ENCODE assay signal across 21 cellular contexts in the genomic region with DNA sequence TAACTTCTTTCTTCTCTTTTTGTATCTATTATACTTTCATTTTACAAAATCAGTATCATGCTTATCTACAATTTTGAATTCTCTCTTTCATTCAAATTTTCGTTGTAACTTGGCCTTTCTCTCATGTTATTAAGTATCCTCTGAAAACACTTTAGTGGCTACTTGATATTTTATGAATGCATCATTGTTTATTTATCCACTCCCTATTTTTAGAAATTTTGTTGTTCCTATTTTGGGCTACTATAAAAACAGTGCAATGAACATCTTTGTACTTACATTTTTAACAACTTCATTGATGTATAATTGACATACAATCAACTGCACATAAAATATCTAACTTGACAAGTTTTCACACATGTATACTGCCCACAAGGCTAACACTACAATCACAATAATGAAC. TPM values are rescaled to one million over a fixed set of nuclear protein-coding genes. Genes with fewer than 3 reads are reported as not detected.
DNase-seq lines count a peak whose midpoint lies in the region; FAIRE-seq and TF ChIP-seq lines count a peak whose summit lies in the region.
"Had no signal": no experiment of that assay in that cellular context is flagged by ENCODE, and none has a peak within 500 bp of the region (broad histone marks: within the 10 kb centered on the region; RNA-seq: fewer than 3 reads in every experiment).

No MANE protein-coding gene starts in this region.

- H3K27me3 ChIP-seq in ACC112 (ENCODE audit: insufficient read depth, low read length) (no peaks in the 10 kb centered on the region), BE2C (no peaks in the 10 kb centered on the region)
- H3K27me3 ChIP-seq: MG63 had no signal

- H3K4me1 ChIP-seq in ACC112 (ENCODE audit: control insufficient read depth, insufficient read depth, low read length, unreplicated experiment): peaks cover 24% of the 10 kb centered on the region
- H3K4me1 ChIP-seq in BE2C: no peaks in the 10 kb centered on the region

- FAIRE-seq in A204.1 (lab: Jason Lieb, UNC): peak; percentile 14
- FAIRE-seq: GM12892, H54 had no signal

- peak; percentile 22 for DNase-seq in SK-MEL-5 (ENCODE audit: low read depth, low spot score)
- DNase-seq in myocyte (ENCODE audit: low read depth): peak; percentile 21
- DNase-seq in stimulated activated CD4-positive, alpha-beta T cell treated with anti-CD3 and anti-CD28 coated beads, Interleukin-4, amount 100 ng/mL, for 4 hours: no peak
- DNase-seq in BE2C: no peak
- DNase-seq in NCI-H510A (lab: John Stamatoyannopoulos, UW): no peak
- DNase-seq: ACHN, Calu3, DMS79 treated with DMSO at 0.1 percent for 48 hours, KBM-7, MG63, NCI-H1105 treated with DMSO at 0.1 percent for 48 hours, NCI-H146, NCI-H2029, NCI-H446, NCI-H526, Right ventricle myocardium superior, RPMI8226 had no signal

- no peaks in the 10 kb centered on the region for H3K36me3 ChIP-seq in ACC112 (ENCODE audit: insufficient read depth, low read length)
- no peaks in the 10 kb centered on the region for H3K36me3 ChIP-seq in BE2C
- H3K36me3 ChIP-seq: MG63 had no signal

- in situ Hi-C loops in SK-MEL-5 (cut with HindIII; ENCODE audit: low pct_unique_long_range_greater_than_20kb, low sequenced_read_pairs): no loop called here

- H3K9me3 ChIP-seq in BE2C: no peaks in the 10 kb centered on the region
- H3K9me3 ChIP-seq: MG63 had no signal

- H3K4me3 ChIP-seq in ACC112 (ENCODE audit: low read depth, low read length) (peak overlapping the region; percentile 25; the same call in 1 of the 2 replicates), BE2C (ENCODE audit: low read depth, low read length) (no peak overlapping the region)
- H3K4me3 ChIP-seq: MG63 had no signal

- no peak for TF ChIP-seq CTCF in BE2C (IDR thresholded peaks at IDR 0.05; ENCODE audit: low read depth, low read length)

- no peak overlapping the region for H2AFZ ChIP-seq in ACC112 (ENCODE audit: low read length, unreplicated experiment)

- no peaks in the 10 kb centered on the region for H3K79me2 ChIP-seq in ACC112 (ENCODE audit: control insufficient read depth, insufficient read depth, low read length, unreplicated experiment)

- H3K27ac ChIP-seq in ACC112 (ENCODE audit: low read depth, low read length): peak overlapping the region; percentile 54; the same call in 1 of the 2 replicates

RNA-seq across cellular contexts. Expression of a gene that starts 44.0 kb away (rescaled TPM):
- total RNA-seq in SK-MEL-5 (2014; rRNA removed; shearing (Covaris generic)): 14.6 and 14.8 TPM in 2 replicates
- polyA plus RNA-seq in SK-MEL-5 (2015; cell fraction: cytosol; rRNA removed): 11.3 and 14.4 TPM in 2 replicates
- 13.5 and 15.0 TPM in 2 replicates for polyA plus RNA-seq in SK-MEL-5 (2015; cell fraction: nucleus; rRNA removed)
- total RNA-seq in myocyte: 13.1 and 16.6 TPM in 2 replicates
- polyA plus RNA-seq in myocyte (2012): 294 TPM
- polyA plus RNA-seq in BE2C (2012; ENCODE audit: insufficient read depth, insufficient read length, low read depth): not detected

RNA-seq across cellular contexts. Expression of a gene that starts 44.3 kb away (rescaled TPM):
- total RNA-seq in SK-MEL-5 (2014; rRNA removed; shearing (Covaris generic)): 0.48 and 0.87 TPM in 2 replicates
- 2.5 and 3.2 TPM in 2 replicates for polyA plus RNA-seq in SK-MEL-5 (2015; cell fraction: cytosol; rRNA removed)
- polyA plus RNA-seq in SK-MEL-5 (2015; cell fraction: nucleus; rRNA removed): 7.7 and 7.9 TPM in 2 replicates
- 0.99 and 2.8 TPM in 2 replicates for total RNA-seq in myocyte
- polyA plus RNA-seq in myocyte (2012): 19.5 TPM
- polyA plus RNA-seq in BE2C (2012; ENCODE audit: insufficient read depth, insufficient read length, low read depth): not detected

Comparison
In these comparisons a context has a peak if more than half of its experiments do, and no peak if none do; other contexts are left out.
1. DNase-seq: peak in SK-MEL-5 (single experiment) and myocyte (single experiment); none in stimulated activated CD4-positive, alpha-beta T cell treated with anti-CD3 and anti-CD28 coated beads, Interleukin-4, amount 100 ng/mL, for 4 hours (0 of 2), BE2C (single experiment) and NCI-H510A (single experiment).